8 cellular contexts compared by ENCODE assay signal in genomic region chr12:57621497-57622292, GRCh38. TPM values are rescaled to one million over a fixed set of nuclear protein-coding genes. Genes with fewer than 3 reads are reported as not detected.
DNase-seq lines count a peak whose midpoint lies in the region; ATAC-seq and TF ChIP-seq lines count a peak whose summit lies in the region.

No MANE protein-coding gene starts in this region.

- H3K27ac ChIP-seq in SK-N-SH (ENCODE audit: low read depth in 2 of 2, low read length in 1 of 2) (no peak overlapping the region), hepatocyte (no peak overlapping the region)

- peak; percentile 58 for ATAC-seq in HG02981 (IDR thresholded peaks at IDR 0.05; ENCODE audit: unreplicated experiment)

- peak; percentile 88 for TF ChIP-seq CTCF in SK-N-SH (IDR thresholded peaks at IDR 0.05)
- TF ChIP-seq CTCF in hepatocyte (IDR thresholded peaks at IDR 0.05; ENCODE audit: poor library complexity): peak; percentile 91

- no peak for TF ChIP-seq EP300 in SK-N-SH (IDR thresholded peaks at IDR 0.05; ENCODE audit: borderline replicate concordance in 1 of 2, low read depth in 1 of 2, low read length in 1 of 2)

- H3K4me3 ChIP-seq in SK-N-SH (ENCODE audit: low read depth in 2 of 2, low read length in 1 of 2): peak overlapping the region in 1 of 2 experiments; percentile 41; a peak in 1 of 4 replicates
- H3K4me3 ChIP-seq in hepatocyte: peak overlapping the region; percentile 39
- peak overlapping the region; percentile 44 for H3K4me3 ChIP-seq in skeletal muscle cell (ENCODE audit: low read depth, low read length)

- H3K4me2 ChIP-seq in SK-N-SH: 0 out of 2 replicates have a peak overlapping the region, but pooled peaks have one; percentile 58
- H3K4me2 ChIP-seq in hepatocyte: peak overlapping the region; percentile 100

- H3K4me1 ChIP-seq in SK-N-SH (ENCODE audit: control insufficient read depth in 1 of 2, insufficient read depth in 2 of 2, low read depth in 1 of 2, low read length in 1 of 2) (peaks cover 0 to 7% of the 10 kb centered on the region in 2 experiments; a peak in 1 of 4 replicates), hepatocyte (ENCODE audit: insufficient read depth) (peaks cover 13% of the 10 kb centered on the region)

- no peak overlapping the region for H2AFZ ChIP-seq in SK-N-SH (ENCODE audit: low read depth)
- peak overlapping the region; percentile 35 for H2AFZ ChIP-seq in hepatocyte

- H4K20me1 ChIP-seq in SK-N-SH (ENCODE audit: insufficient read depth) (no peaks in the 10 kb centered on the region), hepatocyte (ENCODE audit: insufficient read depth, poor library complexity, severe bottlenecking) (no peaks in the 10 kb centered on the region)

- 29% methylated on average over 27 of the region's 49 CpGs for WGBS in SK-N-SH (ENCODE audit: low lambda C conversion rate)
- WGBS in hepatocyte (ENCODE audit: low lambda C conversion rate, missing lambda C conversion rate): 3% methylated on average over 44 of the region's 49 CpGs

- no peaks in the 10 kb centered on the region for H3K79me2 ChIP-seq in SK-N-SH (ENCODE audit: insufficient read depth)
- H3K79me2 ChIP-seq in hepatocyte: no peaks in the 10 kb centered on the region

- no peaks in the 10 kb centered on the region for H3K9me2 ChIP-seq in SK-N-SH
- H3K9me2 ChIP-seq in hepatocyte (replicated peaks; ENCODE audit: insufficient read depth): no peaks in the 10 kb centered on the region

- CTCF ChIA-PET in SK-N-SH (lab: Yijun Ruan, JAX): interaction anchor here (0.5 to 11.0 kb wide), 28 partner anchors 10 to 314 kb away, joined by 3 to 298 read pairs (median 4); partner anchors contain the start of genes ARHGEF25, B4GALNT1, DTX3 and PIP4K2C

- H3K27me3 ChIP-seq in SK-N-SH (ENCODE audit: insufficient read depth) (no peaks in the 10 kb centered on the region), hepatocyte (peaks cover 98% of the 10 kb centered on the region)

- POLR2A ChIA-PET in SK-N-SH (lab: Yijun Ruan, JAX): interaction anchor here (0.6 to 1.9 kb wide), 3 partner anchors 30 to 98 kb away, joined by 3 to 6 read pairs (median 3); partner anchors contain the start of gene PIP4K2C

- DNase-seq in ELF-1 (ENCODE audit: low read depth, low spot score): peak; percentile 69
- DNase-seq in SK-N-SH: peak; percentile 96
- peak in 30 of 58 donors; percentile 12 to 65 (median 34) for DNase-seq in anterior cingulate cortex (lab: John Stamatoyannopoulos, UW)
- DNase-seq in hepatocyte (ENCODE audit: low spot score): peak; percentile 75
- no peak for DNase-seq in skeletal muscle cell (ENCODE audit: low read depth)
- no peak for DNase-seq in A172 (ENCODE audit: low spot score)
- no peak for DNase-seq in middle frontal gyrus (ENCODE audit: extremely low spot score, low spot score)

- H3K36me3 ChIP-seq in SK-N-SH (replicated peaks in 1 of 2; ENCODE audit: control insufficient read depth in 1 of 2, insufficient read depth in 2 of 2, low read length in 1 of 2) (peaks cover 0 to 3% of the 10 kb centered on the region in 2 experiments), hepatocyte (replicated peaks; ENCODE audit: insufficient read depth, low read depth) (no peaks in the 10 kb centered on the region)

- TF ChIP-seq RAD21 in SK-N-SH (IDR thresholded peaks at IDR 0.05; ENCODE audit: low read length): peak; percentile 76

- no peak overlapping the region for H3K9ac ChIP-seq in SK-N-SH

- no peaks in the 10 kb centered on the region for H3K9me3 ChIP-seq in SK-N-SH
- no peaks in the 10 kb centered on the region for H3K9me3 ChIP-seq in hepatocyte (ENCODE audit: low read depth)

- H3F3A ChIP-seq in SK-N-SH (replicated peaks; ENCODE audit: insufficient read depth): peaks cover 4% of the 10 kb centered on the region

TF ChIP-seq in SK-N-SH, 30 proteins besides CTCF, POLR2A, EP300 and RAD21:
- TF ChIP-seq EZH2phosphoT487 (IDR thresholded peaks at IDR 0.05; ENCODE audit: borderline replicate concordance, low read depth) (no peak), NRF1 (IDR thresholded peaks at IDR 0.05; ENCODE audit: low read depth, low read length) (peak; percentile 33), SMC3 (IDR thresholded peaks at IDR 0.05; ENCODE audit: low read depth, low read length) (peak; percentile 89), POLR2AphosphoS5 (IDR thresholded peaks at IDR 0.05; ENCODE audit: low read depth, low read length) (no peak)

RNA-seq across cellular contexts. Expression of gene ARHGEF25, which starts 10.5 kb away (rescaled TPM):
- polyA plus RNA-seq in SK-N-SH (2012; rRNA removed) (48.1 and 51.6 TPM in 2 replicates), hepatocyte (0.29 and 1.3 TPM in 2 replicates)
- polyA plus RNA-seq in SK-N-SH (2012; cell fraction: cytosol; rRNA removed): 39.3 and 41.6 TPM in 2 replicates
- polyA plus RNA-seq in SK-N-SH (2012; cell fraction: nucleus; rRNA removed): 220 and 239 TPM in 2 replicates
- 9.0 and 12.6 TPM in 2 replicates for total RNA-seq in hepatocyte
- 20.6 and 23.0 TPM in 2 replicates for total RNA-seq in A172 (2014; rRNA removed; shearing (Covaris generic))

RNA-seq across cellular contexts. Expression of gene B4GALNT1, which starts 11.3 kb away (rescaled TPM):
- polyA plus RNA-seq in SK-N-SH (2012; rRNA removed): 5.2 and 5.3 TPM in 2 replicates
- polyA plus RNA-seq in SK-N-SH (2012; cell fraction: cytosol; rRNA removed): 3.0 and 5.1 TPM in 2 replicates
- 11.1 and 15.0 TPM in 2 replicates for polyA plus RNA-seq in SK-N-SH (2012; cell fraction: nucleus; rRNA removed)
- total RNA-seq in hepatocyte: 0.24 and 0.97 TPM in 2 replicates
- 0.97 and 1.2 TPM in 2 replicates for polyA plus RNA-seq in hepatocyte
- 61.9 and 82.6 TPM in 2 replicates for total RNA-seq in A172 (2014; rRNA removed; shearing (Covaris generic))

RNA-seq across cellular contexts. Expression of gene DTX3, which starts 17.1 kb away (rescaled TPM):
- polyA plus RNA-seq in SK-N-SH (2012; rRNA removed) (61.2 and 62.6 TPM in 2 replicates), hepatocyte (31.2 and 42.9 TPM in 2 replicates)
- 21.8 and 33.1 TPM in 2 replicates for polyA plus RNA-seq in SK-N-SH (2012; cell fraction: cytosol; rRNA removed)
- 312 and 331 TPM in 2 replicates for polyA plus RNA-seq in SK-N-SH (2012; cell fraction: nucleus; rRNA removed)
- total RNA-seq in hepatocyte: 17.7 and 19.9 TPM in 2 replicates
- 13.6 and 21.3 TPM in 2 replicates for total RNA-seq in A172 (2014; rRNA removed; shearing (Covaris generic))

RNA-seq across cellular contexts. Expression of gene PIP4K2C, which starts 30.7 kb away (rescaled TPM):
- polyA plus RNA-seq in SK-N-SH (2012; rRNA removed): 34.2 and 40.1 TPM in 2 replicates
- 35.5 and 40.3 TPM in 2 replicates for polyA plus RNA-seq in SK-N-SH (2012; cell fraction: cytosol; rRNA removed)
- 25.2 and 35.0 TPM in 2 replicates for polyA plus RNA-seq in SK-N-SH (2012; cell fraction: nucleus; rRNA removed)
- 30.0 and 41.6 TPM in 2 replicates for total RNA-seq in hepatocyte
- 32.3 and 34.2 TPM in 2 replicates for polyA plus RNA-seq in hepatocyte
- 42.5 and 54.0 TPM in 2 replicates for total RNA-seq in A172 (2014; rRNA removed; shearing (Covaris generic))

Comparison
In these comparisons a context has a peak if more than half of its experiments do, and no peak if none do; other contexts are left out.
1. DNase-seq: peak in ELF-1 (single experiment), SK-N-SH (single experiment), anterior cingulate cortex (30 of 58) and hepatocyte (single experiment); none in skeletal muscle cell (single experiment), A172 (single experiment) and middle frontal gyrus (single experiment).
2. RNA of gene B4GALNT1, which starts 11.3 kb away (total RNA-seq): 61.9 to 82.6 TPM in A172; 0.24 to 0.97 TPM in hepatocyte; every median in the first group is over 10 times any median in the second.